ENCODE assay signal across 1 cellular context in the genomic region with DNA sequence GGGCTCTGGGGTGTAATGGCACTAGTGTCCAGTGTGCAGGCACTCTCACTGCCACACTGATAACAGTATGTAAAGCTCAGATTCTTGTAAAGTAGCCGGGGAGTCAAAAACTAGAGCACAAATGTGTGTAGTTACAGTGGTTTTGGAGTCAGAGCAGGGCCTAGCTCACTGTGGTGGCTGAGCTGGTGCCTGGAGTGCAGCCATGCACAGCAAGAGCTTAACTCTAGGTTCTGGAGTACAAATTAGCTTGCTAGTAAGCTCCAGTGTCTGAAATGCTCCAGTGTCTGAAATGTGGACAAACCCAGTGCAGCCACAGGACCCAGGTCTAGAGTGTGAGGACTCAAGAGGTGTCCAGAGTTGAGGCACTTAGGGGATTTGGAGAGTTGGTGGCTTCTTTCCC.
TF ChIP-seq lines count a peak whose summit lies in the region.

No MANE protein-coding gene starts in this region.

TF ChIP-seq in H1, 55 proteins besides CTCF, POLR2A, EP300 and RAD21:
- TF ChIP-seq SP2 (IDR thresholded peaks at IDR 0.05; ENCODE audit: low read length) (no peak), CEBPB (IDR thresholded peaks at IDR 0.05; ENCODE audit: low read depth, low read length) (no peak), BCL11A (IDR thresholded peaks at IDR 0.05; ENCODE audit: low read depth in 2 of 2, low read length in 2 of 2) (no peak), ASH2L (IDR thresholded peaks at IDR 0.05; ENCODE audit: low read length) (no peak), KDM1A (IDR thresholded peaks at IDR 0.05; ENCODE audit: borderline replicate concordance, low read length) (no peak), TAF1 (IDR thresholded peaks at IDR 0.05; ENCODE audit: low read depth, low read length) (no peak), SP1 (IDR thresholded peaks at IDR 0.05; ENCODE audit: low read depth, low read length) (no peak), SIRT6 (IDR thresholded peaks at IDR 0.05; ENCODE audit: low read length) (no peak), JUND (IDR thresholded peaks at IDR 0.05; ENCODE audit: low read length) (no peak), SIX5 (IDR thresholded peaks at IDR 0.05; ENCODE audit: low read depth, low read length) (no peak), RNF2 (IDR thresholded peaks at IDR 0.05; ENCODE audit: borderline replicate concordance, low read depth, low read length, missing control alignments, poor library complexity, severe bottlenecking) (no peak), CREB1 (IDR thresholded peaks at IDR 0.05) (no peak), POLR2AphosphoS5 (IDR thresholded peaks at IDR 0.05; ENCODE audit: low read depth, low read length) (no peak)
